In the genomic region with DNA sequence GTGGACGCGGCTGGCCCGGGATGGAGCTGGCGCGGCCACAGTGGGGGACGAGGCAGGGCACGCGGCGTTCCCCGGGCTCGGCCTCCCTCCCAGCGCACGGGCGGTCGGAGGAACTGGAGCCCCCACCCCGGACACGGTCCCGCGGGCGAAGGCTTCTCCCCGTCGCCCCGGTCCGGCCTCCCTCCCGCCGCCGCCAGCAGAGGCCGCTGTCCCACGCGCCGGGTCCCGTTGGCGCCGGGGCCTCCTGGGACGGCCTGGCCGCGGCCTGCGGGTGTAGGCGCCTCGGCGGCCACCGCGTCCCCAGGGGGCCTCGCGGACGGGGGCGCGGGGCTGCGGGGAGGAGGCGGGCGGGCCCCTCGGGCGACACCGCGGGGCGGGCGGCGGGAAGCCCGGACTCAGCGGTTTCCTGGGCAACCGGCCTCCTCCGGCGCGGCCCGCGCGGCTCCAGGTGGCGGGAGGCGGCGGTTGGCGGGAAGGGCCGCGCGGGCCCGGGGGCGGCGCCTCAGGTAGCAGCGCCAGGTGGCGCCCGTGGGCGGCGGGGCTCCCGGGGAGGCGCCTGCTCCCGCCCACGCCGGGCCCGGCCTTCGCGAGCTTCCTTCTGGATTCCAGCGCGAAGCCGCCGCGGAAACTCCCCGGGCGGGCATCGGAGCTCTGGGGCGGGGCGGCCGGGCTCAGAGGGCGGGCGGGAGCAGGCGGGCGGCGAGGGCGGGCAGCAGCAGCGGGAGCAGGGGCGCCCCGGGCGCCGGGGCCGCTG, we compare ENCODE assay signal across 9 cellular contexts. TPM values are rescaled to one million over a fixed set of nuclear protein-coding genes. Genes with fewer than 3 reads are reported as not detected.
A peak's percentile ranks its signal among the peaks of the same experiment; 100 is the strongest.
DNase-seq lines count a peak whose midpoint lies in the region; ATAC-seq, FAIRE-seq and TF ChIP-seq lines count a peak whose summit lies in the region.
"Had no signal": no experiment of that assay in that cellular context is flagged by ENCODE, and none has a peak within 500 bp of the region (broad histone marks: within the 10 kb centered on the region; RNA-seq: fewer than 3 reads in every experiment).

No MANE protein-coding gene starts in this region.

- peak overlapping the region; percentile 58 for H3K27ac ChIP-seq in caudate nucleus (ENCODE audit: low read depth, low read length)
- peak overlapping the region; percentile 32 to 60 for H3K27ac ChIP-seq in kidney (ENCODE audit: low read depth in 2 of 2, low read length in 2 of 2)

- H3K4me1 Mint-ChIP-seq in activated B cell treated with CpG ODN at 0.5 μM for 24 hours = peaks cover 11% of the 10 kb centered on the region

- POLR2A ChIA-PET in activated B cell treated with CpG ODN at 0.5 μM for 24 hours (lab: Charles Lee) = interaction anchor here (0.6 to 5.0 kb wide), 6 partner anchors 13 to 295 kb away, joined by 3 to 91 read pairs (median 4); a partner anchor contains a TSS

- ATAC-seq in HG02759 (IDR thresholded peaks at IDR 0.05; ENCODE audit: unreplicated experiment) (peak; percentile 78), activated B cell treated with CpG ODN at 0.5 μM for 24 hours (ENCODE audit: low read depth) (peak; percentile 79)

- DNase-seq in NCI-H524 (lab: John Stamatoyannopoulos, UW) (peak; percentile 67 to 83), NCI-H524 treated with DMSO at 0.1 percent for 48 hours (lab: John Stamatoyannopoulos, UW) (no peak), NCI-H1417 treated with DMSO at 0.1 percent for 48 hours (lab: John Stamatoyannopoulos, UW) (peak; percentile 50), activated B cell treated with CpG ODN at 0.5 μM for 24 hours (peak; percentile 94), caudate nucleus (lab: John Stamatoyannopoulos, UW) (peak in 50 of 61 donors; percentile 9 to 86 (median 47)), kidney (peak; percentile 94)
- peak; percentile 59 to 72 for DNase-seq in stimulated activated CD4-positive, alpha-beta T cell treated with anti-CD3 and anti-CD28 coated beads, Interleukin-15, amount 100 ng/mL, for 48 hours (ENCODE audit: low read depth in 2 of 2)

- intact Hi-C loops in activated B cell treated with CpG ODN at 0.5 μM for 24 hours (cut with micrococcal nuclease) = loop anchor here (1.0 to 2.0 kb wide), 4 partner anchors 20 to 184 kb away; a partner anchor contains a TSS
- intact Hi-C loops in kidney (cut with DNase I) = no loop called here

- TF ChIP-seq CTCF in activated B cell treated with CpG ODN at 0.5 μM for 24 hours (IDR thresholded peaks at IDR 0.05) (no peak), kidney (IDR thresholded peaks at IDR 0.05; ENCODE audit: borderline replicate concordance, extremely low read depth, insufficient read depth) (peak; percentile 76)

- peak overlapping the region in 1 of 2 donors; percentile 40 for H3K9ac ChIP-seq in kidney (ENCODE audit: low read length in 2 of 2)

- H3K36me3 ChIP-seq in kidney (ENCODE audit: control insufficient read depth in 1 of 2, insufficient read depth in 2 of 2, low read length in 2 of 2) = no peaks in the 10 kb centered on the region

- FAIRE-seq in kidney (lab: Jason Lieb, UNC) = no peak
- FAIRE-seq: G401.6 had no signal

- peaks cover 7% of the 10 kb centered on the region for H3K27me3 Mint-ChIP-seq in activated B cell treated with CpG ODN at 0.5 μM for 24 hours

- no peaks in the 10 kb centered on the region for H3K9me3 Mint-ChIP-seq in activated B cell treated with CpG ODN at 0.5 μM for 24 hours

- H3K36me3 Mint-ChIP-seq in activated B cell treated with CpG ODN at 0.5 μM for 24 hours (ENCODE audit: low read depth) = peaks cover 1% of the 10 kb centered on the region

- H3K27ac Mint-ChIP-seq in activated B cell treated with CpG ODN at 0.5 μM for 24 hours = no peak overlapping the region

- peak overlapping the region in 1 of 2 donors; percentile 59 for H3K4me3 ChIP-seq in kidney (ENCODE audit: low read length in 2 of 2)

- peaks cover 0 to 3% of the 10 kb centered on the region in 2 donors for H3K4me1 ChIP-seq in kidney (ENCODE audit: control insufficient read depth in 1 of 2, insufficient read depth in 1 of 2, low read depth in 1 of 2, low read length in 2 of 2)

- CTCF ChIA-PET in activated B cell treated with CpG ODN at 0.5 μM for 24 hours (lab: Charles Lee) = interaction anchor here (0.7 to 5.8 kb wide), 6 partner anchors 20 to 186 kb away, joined by 3 to 78 read pairs (median 8); a partner anchor contains a TSS

- H3K9me3 ChIP-seq in kidney (ENCODE audit: control insufficient read depth in 1 of 2, low read length in 2 of 2) = no peaks in the 10 kb centered on the region

- H3K4me3 Mint-ChIP-seq in activated B cell treated with CpG ODN at 0.5 μM for 24 hours = no peak overlapping the region

RNA-seq across cellular contexts. Expression of a gene that starts 26.7 kb away (rescaled TPM):
- total RNA-seq in activated B cell treated with CpG ODN at 0.5 μM for 24 hours = 50.0 and 61.5 TPM in 2 replicates
- total RNA-seq in kidney = 8.7 TPM
- 6.1 TPM for polyA plus RNA-seq in kidney (ENCODE audit: insufficient read depth, low read depth, low replicate concordance)

RNA-seq across cellular contexts. Expression of a gene that starts 34.2 kb away (rescaled TPM):
- total RNA-seq in activated B cell treated with CpG ODN at 0.5 μM for 24 hours = 1.8 and 2.0 TPM in 2 replicates
- 3.5 TPM for total RNA-seq in kidney
- 1.4 TPM for polyA plus RNA-seq in kidney (ENCODE audit: insufficient read depth, low read depth, low replicate concordance)
